29 cellular contexts compared by ENCODE assay signal in genomic region chrX:63282828-63283227, GRCh38.
"Had no signal": no experiment of that assay in that cellular context is flagged by ENCODE, and none has a peak within 500 bp of the region (broad histone marks: within the 10 kb centered on the region; RNA-seq: fewer than 3 reads in every experiment).

No MANE protein-coding gene starts in this region.

- H3K27ac Mint-ChIP-seq: activated CD4-positive, alpha-beta memory T cell treated with anti-CD3 and anti-CD28 coated beads for 36 hours; activated CD4-positive, alpha-beta T cell treated with anti-CD3 and anti-CD28 coated beads for 36 hours; activated CD4-positive, alpha-beta T cell treated with anti-CD3 and anti-CD28 coated beads, Interleukin-2, amount 10 ng/mL, durations not matched to agents 24 days and 14 days; activated CD8-positive, alpha-beta memory T cell treated with anti-CD3 and anti-CD28 coated beads, Interleukin-2, amount 10 ng/mL, durations not matched to agents 7 days and 5 days; activated CD8-positive, alpha-beta T cell treated with anti-CD3 and anti-CD28 coated beads, Interleukin-2, amount 10 ng/mL, durations not matched to agents 7 days and 5 days; activated naive CD4-positive, alpha-beta T cell treated with anti-CD3 and anti-CD28 coated beads, Interleukin-2, amount 10 ng/mL, durations not matched to agents 7 days and 5 days; activated naive CD4-positive, alpha-beta T cell treated with anti-CD3 and anti-CD28 coated beads, Interleukin-2, amount 50 U/mL, for 72 hours; activated naive CD8-positive, alpha-beta T cell treated with anti-CD3 and anti-CD28 coated beads, Interleukin-2, amount 10 ng/mL, durations not matched to agents 7 days and 5 days; activated T-cell treated with anti-CD3 and anti-CD28 coated beads, Interleukin-2, amount 50 U/mL, for 24 hours; activated T-cell treated with anti-CD3 and anti-CD28 coated beads, Interleukin-2, amount 50 U/mL, for 72 hours; effector memory CD8-positive, alpha-beta T cell; T-helper 1 cell treated with Interleukin-12 subunit alpha and Interleukin-12 subunit beta and Interleukin-4 antibody, amounts not matched to agents 30 μg/mL and 1 μg/mL, for 36 hours had no signal

- H3K4me3 ChIP-seq: esophagus muscularis mucosa, gastrocnemius medialis, heart left ventricle had no signal

- DNase-seq: activated CD4-positive, alpha-beta memory T cell treated with anti-CD3 and anti-CD28 coated beads for 36 hours; activated CD4-positive, alpha-beta T cell treated with anti-CD3 and anti-CD28 coated beads for 36 hours; activated CD4-positive, alpha-beta T cell treated with anti-CD3 and anti-CD28 coated beads, Interleukin-2, amount 10 ng/mL, durations not matched to agents 24 days and 14 days; activated CD4-positive, CD25-positive, alpha-beta regulatory T cell; activated CD4-positive, CD25-positive, alpha-beta regulatory T cell treated with anti-CD3 and anti-CD28 coated beads, Interleukin-2, amount 50 U/mL, for 72 hours; activated CD8-positive, alpha-beta memory T cell treated with anti-CD3 and anti-CD28 coated beads, Interleukin-2, amount 10 ng/mL, durations not matched to agents 7 days and 5 days; activated CD8-positive, alpha-beta memory T cell treated with anti-CD3 and anti-CD28 coated beads, Interleukin-2, amount 50 U/mL, for 48 hours; activated CD8-positive, alpha-beta T cell treated with anti-CD3 and anti-CD28 coated beads, Interleukin-2, amount 10 ng/mL, durations not matched to agents 7 days and 5 days; activated gamma-delta T cell; activated naive CD4-positive, alpha-beta T cell; activated naive CD4-positive, alpha-beta T cell treated with anti-CD3 and anti-CD28 coated beads, Interleukin-2, amount 10 ng/mL, durations not matched to agents 7 days and 5 days; activated naive CD8-positive, alpha-beta T cell treated with anti-CD3 and anti-CD28 coated beads, Interleukin-2, amount 10 ng/mL, durations not matched to agents 7 days and 5 days; activated T-cell treated with anti-CD3 and anti-CD28 coated beads for 4 hours; activated T-cell treated with anti-CD3 and anti-CD28 coated beads, Interleukin-2, amount 50 U/mL, for 24 hours; activated T-cell treated with anti-CD3 and anti-CD28 coated beads, Interleukin-2, amount 50 U/mL, for 72 hours; brain microvascular endothelial cell; cortex of kidney; effector CD4-positive, alpha-beta T cell; effector memory CD8-positive, alpha-beta T cell; erythroblast; foreskin keratinocyte; gastrocnemius medialis; glutamatergic neuron; heart left ventricle; hypothalamus had no signal

- H3K27ac ChIP-seq: brain microvascular endothelial cell, esophagus muscularis mucosa, foreskin keratinocyte, gastrocnemius medialis, heart left ventricle had no signal

- H3K27me3 ChIP-seq: brain microvascular endothelial cell, esophagus muscularis mucosa, foreskin keratinocyte, gastrocnemius medialis, heart left ventricle had no signal

- H3K9me3 Mint-ChIP-seq: activated naive CD4-positive, alpha-beta T cell treated with anti-CD3 and anti-CD28 coated beads, Interleukin-2, amount 10 ng/mL, durations not matched to agents 7 days and 5 days; activated naive CD4-positive, alpha-beta T cell treated with anti-CD3 and anti-CD28 coated beads, Interleukin-2, amount 50 U/mL, for 72 hours; central memory CD8-positive, alpha-beta T cell; effector memory CD8-positive, alpha-beta T cell; T-helper 1 cell treated with Interleukin-12 subunit alpha and Interleukin-12 subunit beta and Interleukin-4 antibody, amounts not matched to agents 30 μg/mL and 1 μg/mL, for 36 hours had no signal

- H3K4me1 Mint-ChIP-seq: activated CD4-positive, alpha-beta T cell treated with anti-CD3 and anti-CD28 coated beads for 36 hours; activated CD4-positive, alpha-beta T cell treated with anti-CD3 and anti-CD28 coated beads, Interleukin-2, amount 10 ng/mL, durations not matched to agents 24 days and 14 days; activated CD8-positive, alpha-beta memory T cell treated with anti-CD3 and anti-CD28 coated beads, Interleukin-2, amount 10 ng/mL, durations not matched to agents 7 days and 5 days; activated naive CD4-positive, alpha-beta T cell treated with anti-CD3 and anti-CD28 coated beads, Interleukin-2, amount 10 ng/mL, durations not matched to agents 7 days and 5 days; activated naive CD8-positive, alpha-beta T cell treated with anti-CD3 and anti-CD28 coated beads, Interleukin-2, amount 10 ng/mL, durations not matched to agents 7 days and 5 days; central memory CD8-positive, alpha-beta T cell had no signal

- ATAC-seq: activated CD4-positive, alpha-beta T cell treated with anti-CD3 and anti-CD28 coated beads for 36 hours; activated CD8-positive, alpha-beta memory T cell treated with anti-CD3 and anti-CD28 coated beads, Interleukin-2, amount 10 ng/mL, durations not matched to agents 7 days and 5 days; activated CD8-positive, alpha-beta T cell treated with anti-CD3 and anti-CD28 coated beads, Interleukin-2, amount 10 ng/mL, durations not matched to agents 7 days and 5 days; activated naive CD4-positive, alpha-beta T cell treated with anti-CD3 and anti-CD28 coated beads, Interleukin-2, amount 50 U/mL, for 72 hours; activated T-cell treated with anti-CD3 and anti-CD28 coated beads, Interleukin-2, amount 50 U/mL, for 72 hours; effector memory CD8-positive, alpha-beta T cell; foreskin keratinocyte; gastrocnemius medialis had no signal

- H3K9me3 ChIP-seq: esophagus muscularis mucosa, gastrocnemius medialis had no signal

- H3K27me3 Mint-ChIP-seq: activated CD4-positive, alpha-beta memory T cell treated with anti-CD3 and anti-CD28 coated beads for 36 hours; activated CD4-positive, alpha-beta T cell treated with anti-CD3 and anti-CD28 coated beads for 36 hours; activated CD4-positive, alpha-beta T cell treated with anti-CD3 and anti-CD28 coated beads, Interleukin-2, amount 10 ng/mL, durations not matched to agents 24 days and 14 days; activated CD8-positive, alpha-beta memory T cell treated with anti-CD3 and anti-CD28 coated beads, Interleukin-2, amount 10 ng/mL, durations not matched to agents 7 days and 5 days; activated naive CD4-positive, alpha-beta T cell treated with anti-CD3 and anti-CD28 coated beads, Interleukin-2, amount 10 ng/mL, durations not matched to agents 7 days and 5 days; activated naive CD8-positive, alpha-beta T cell treated with anti-CD3 and anti-CD28 coated beads, Interleukin-2, amount 10 ng/mL, durations not matched to agents 7 days and 5 days; central memory CD8-positive, alpha-beta T cell; effector memory CD8-positive, alpha-beta T cell had no signal

- H3K4me1 ChIP-seq: esophagus muscularis mucosa, foreskin keratinocyte, gastrocnemius medialis had no signal

- H3K36me3 ChIP-seq: brain microvascular endothelial cell, esophagus muscularis mucosa, gastrocnemius medialis, heart left ventricle had no signal

- H3K4me3 Mint-ChIP-seq: activated CD4-positive, alpha-beta memory T cell treated with anti-CD3 and anti-CD28 coated beads for 36 hours; activated CD4-positive, alpha-beta T cell treated with anti-CD3 and anti-CD28 coated beads for 36 hours; activated CD4-positive, alpha-beta T cell treated with anti-CD3 and anti-CD28 coated beads, Interleukin-2, amount 10 ng/mL, durations not matched to agents 24 days and 14 days; activated CD8-positive, alpha-beta memory T cell treated with anti-CD3 and anti-CD28 coated beads, Interleukin-2, amount 10 ng/mL, durations not matched to agents 7 days and 5 days; activated CD8-positive, alpha-beta T cell treated with anti-CD3 and anti-CD28 coated beads, Interleukin-2, amount 10 ng/mL, durations not matched to agents 7 days and 5 days; activated naive CD4-positive, alpha-beta T cell treated with anti-CD3 and anti-CD28 coated beads, Interleukin-2, amount 10 ng/mL, durations not matched to agents 7 days and 5 days; activated naive CD8-positive, alpha-beta T cell treated with anti-CD3 and anti-CD28 coated beads, Interleukin-2, amount 10 ng/mL, durations not matched to agents 7 days and 5 days; activated T-cell treated with anti-CD3 and anti-CD28 coated beads, Interleukin-2, amount 50 U/mL, for 24 hours; activated T-cell treated with anti-CD3 and anti-CD28 coated beads, Interleukin-2, amount 50 U/mL, for 72 hours; central memory CD8-positive, alpha-beta T cell; effector memory CD8-positive, alpha-beta T cell; T-helper 1 cell treated with Interleukin-12 subunit alpha and Interleukin-12 subunit beta and Interleukin-4 antibody, amounts not matched to agents 30 μg/mL and 1 μg/mL, for 36 hours had no signal

- H3K36me3 Mint-ChIP-seq: activated CD4-positive, alpha-beta memory T cell treated with anti-CD3 and anti-CD28 coated beads for 36 hours; activated CD8-positive, alpha-beta memory T cell treated with anti-CD3 and anti-CD28 coated beads, Interleukin-2, amount 10 ng/mL, durations not matched to agents 7 days and 5 days; activated naive CD4-positive, alpha-beta T cell treated with anti-CD3 and anti-CD28 coated beads, Interleukin-2, amount 10 ng/mL, durations not matched to agents 7 days and 5 days; activated naive CD4-positive, alpha-beta T cell treated with anti-CD3 and anti-CD28 coated beads, Interleukin-2, amount 50 U/mL, for 72 hours; activated naive CD8-positive, alpha-beta T cell treated with anti-CD3 and anti-CD28 coated beads, Interleukin-2, amount 10 ng/mL, durations not matched to agents 7 days and 5 days had no signal
